In genomic region chr7:128020161-128020560, GRCh38 we compare ENCODE assay signal across 9 cellular contexts. TPM values are rescaled to one million over a fixed set of nuclear protein-coding genes. Genes with fewer than 3 reads are reported as not detected.
DNase-seq lines count a peak whose midpoint lies in the region; ATAC-seq and TF ChIP-seq lines count a peak whose summit lies in the region.
"Had no signal": no experiment of that assay in that cellular context is flagged by ENCODE, and none has a peak within 500 bp of the region (broad histone marks: within the 10 kb centered on the region; RNA-seq: fewer than 3 reads in every experiment).

No MANE protein-coding gene starts in this region.

- H3K4me1 ChIP-seq in CD4-positive, alpha-beta memory T cell (ENCODE audit: insufficient read depth, low read length), result no peaks in the 10 kb centered on the region
- H3K4me1 ChIP-seq: SJSA1 had no signal

- ATAC-seq in GM19351 (IDR thresholded peaks at IDR 0.05; ENCODE audit: unreplicated experiment), result no peak
- ATAC-seq: lower lobe of right lung had no signal

- CTCF ChIA-PET in activated naive CD4-positive, alpha-beta T cell treated with anti-CD3 and anti-CD28 coated beads for 36 hours (lab: Charles Lee), result interaction anchor here (1.1 to 1.6 kb wide), 5 partner anchors 21 to 312 kb away, joined by 3 to 6 read pairs (median 3); no protein-coding TSS in a partner anchor
- CTCF ChIA-PET in CD4-positive, alpha-beta memory T cell (lab: Charles Lee; ENCODE audit: partially characterized antibody), result no interaction called here

- H3K4me1 Mint-ChIP-seq in HFFc6 (ENCODE audit: low read depth) (peaks cover 47% of the 10 kb centered on the region), mesothelial cell of epicardium (peaks cover 9% of the 10 kb centered on the region)
- H3K4me1 Mint-ChIP-seq in activated naive CD4-positive, alpha-beta T cell treated with anti-CD3 and anti-CD28 coated beads for 36 hours (ENCODE audit: low read depth), result peaks cover 7% of the 10 kb centered on the region
- H3K4me1 Mint-ChIP-seq in CD4-positive, alpha-beta memory T cell, result peaks cover 0 to 4% (median 0%) of the 10 kb centered on the region in 4 donors

- H3K9me3 Mint-ChIP-seq in HFFc6 (no peaks in the 10 kb centered on the region), mesothelial cell of epicardium (no peaks in the 10 kb centered on the region)
- no peaks in the 10 kb centered on the region for H3K9me3 Mint-ChIP-seq in activated naive CD4-positive, alpha-beta T cell treated with anti-CD3 and anti-CD28 coated beads for 36 hours
- no peaks in the 10 kb centered on the region for H3K9me3 Mint-ChIP-seq in CD4-positive, alpha-beta memory T cell

- H3K4me3 Mint-ChIP-seq in HFFc6, result no peak overlapping the region
- no peak overlapping the region for H3K4me3 Mint-ChIP-seq in activated naive CD4-positive, alpha-beta T cell treated with anti-CD3 and anti-CD28 coated beads for 36 hours
- H3K4me3 Mint-ChIP-seq in mesothelial cell of epicardium, result no peak overlapping the region
- H3K4me3 Mint-ChIP-seq in CD4-positive, alpha-beta memory T cell, result no peak overlapping the region

- no peaks in the 10 kb centered on the region for H3K27me3 ChIP-seq in CD4-positive, alpha-beta memory T cell (ENCODE audit: insufficient read depth, low read length)
- H3K27me3 ChIP-seq: SJSA1 had no signal

- H3K9me3 ChIP-seq in CD4-positive, alpha-beta memory T cell (ENCODE audit: control insufficient read depth in 1 of 2, low read length in 2 of 2), result no peaks in the 10 kb centered on the region
- H3K9me3 ChIP-seq: lower lobe of right lung, SJSA1 had no signal

- H3K27ac ChIP-seq in CD4-positive, alpha-beta memory T cell (ENCODE audit: low read depth, low read length), result no peak overlapping the region
- H3K27ac ChIP-seq: lower lobe of right lung, SJSA1 had no signal

- H3K36me3 Mint-ChIP-seq in HFFc6 (ENCODE audit: low read depth) (no peaks in the 10 kb centered on the region; the same call in 1 of the 2 replicates), mesothelial cell of epicardium (peaks cover 4% of the 10 kb centered on the region)
- H3K36me3 Mint-ChIP-seq in activated naive CD4-positive, alpha-beta T cell treated with anti-CD3 and anti-CD28 coated beads for 36 hours (ENCODE audit: low read depth), result peaks cover 23% of the 10 kb centered on the region
- peaks cover 36 to 60% of the 10 kb centered on the region in 2 donors for H3K36me3 Mint-ChIP-seq in CD4-positive, alpha-beta memory T cell

- peaks cover 2% of the 10 kb centered on the region; the same call in 1 of the 2 replicates for H3K27me3 Mint-ChIP-seq in HFFc6 (ENCODE audit: insufficient read depth)
- no peaks in the 10 kb centered on the region for H3K27me3 Mint-ChIP-seq in activated naive CD4-positive, alpha-beta T cell treated with anti-CD3 and anti-CD28 coated beads for 36 hours (ENCODE audit: low read depth)
- no peaks in the 10 kb centered on the region for H3K27me3 Mint-ChIP-seq in mesothelial cell of epicardium (ENCODE audit: low read depth)
- no peaks in the 10 kb centered on the region for H3K27me3 Mint-ChIP-seq in CD4-positive, alpha-beta memory T cell

- H3K36me3 ChIP-seq in CD4-positive, alpha-beta memory T cell (ENCODE audit: insufficient read depth, low read length), result no peaks in the 10 kb centered on the region
- H3K36me3 ChIP-seq: lower lobe of right lung had no signal

- intact Hi-C loops in activated naive CD4-positive, alpha-beta T cell treated with anti-CD3 and anti-CD28 coated beads for 36 hours (cut with micrococcal nuclease), result no loop called here
- intact Hi-C loops in CD4-positive, alpha-beta memory T cell (cut with micrococcal nuclease), result no loop called here
- intact Hi-C loops in head of caudate nucleus (cut with DNase I), result loop anchor here (10.0 kb wide), 2 partner anchors 75 to 305 kb away; no protein-coding TSS in a partner anchor

- peak overlapping the region; percentile 49; the same call in 1 of the 2 replicates for H3K27ac Mint-ChIP-seq in HFFc6
- no peak overlapping the region for H3K27ac Mint-ChIP-seq in activated naive CD4-positive, alpha-beta T cell treated with anti-CD3 and anti-CD28 coated beads for 36 hours
- no peak overlapping the region for H3K27ac Mint-ChIP-seq in mesothelial cell of epicardium
- no peak overlapping the region for H3K27ac Mint-ChIP-seq in CD4-positive, alpha-beta memory T cell

- POLR2A ChIA-PET in CD4-positive, alpha-beta memory T cell (lab: Charles Lee; ENCODE audit: partially characterized antibody), result no interaction called here

- TF ChIP-seq CTCF in HFFc6 (IDR thresholded peaks at IDR 0.05), result peak; percentile 79
- peak; percentile 64 for TF ChIP-seq CTCF in mesothelial cell of epicardium (IDR thresholded peaks at IDR 0.05; ENCODE audit: unreplicated experiment)

- peak; percentile 22 for DNase-seq in ELR (ENCODE audit: low read depth)
- no peak for DNase-seq in HFFc6
- DNase-seq in activated naive CD4-positive, alpha-beta T cell treated with anti-CD3 and anti-CD28 coated beads for 36 hours, result peak; percentile 44
- DNase-seq in mesothelial cell of epicardium (ENCODE audit: low spot score in 2 of 2, unreplicated experiment in 2 of 2), result no peak
- DNase-seq in CD4-positive, alpha-beta memory T cell, result no peak
- DNase-seq in head of caudate nucleus, result no peak
- DNase-seq: lower lobe of right lung had no signal

- no peak overlapping the region for H3K4me3 ChIP-seq in CD4-positive, alpha-beta memory T cell (ENCODE audit: low read length in 2 of 2)
- H3K4me3 ChIP-seq: lower lobe of right lung, SJSA1 had no signal

RNA-seq across cellular contexts. Expression of gene LRRC4, which starts 11.1 kb away (rescaled TPM):
- 1 to 10 TPM; 1.1 to 2.3 (median 1.5) TPM for total RNA-seq in HFFc6 (2021; fragmentation: NEBNext Ultra II Directional; extraction: Animal tissue kit (Norgen Biotek cat#: 25700))
- 1 to 10 TPM in 1 of 2 experiments, under 1 TPM in 1; 0.74 to 1.3 TPM for total RNA-seq in activated naive CD4-positive, alpha-beta T cell treated with anti-CD3 and anti-CD28 coated beads for 36 hours
- 2.3 to 3.2 TPM (median 2.9 TPM) in 3 replicates for total RNA-seq in mesothelial cell of epicardium
- not detected for total RNA-seq in CD4-positive, alpha-beta memory T cell
- not detected for polyA plus RNA-seq in CD4-positive, alpha-beta memory T cell

Comparison
In these comparisons a context has a peak if more than half of its experiments do, and no peak if none do; other contexts are left out.
1. DNase-seq: peak in ELR (single experiment) and activated naive CD4-positive, alpha-beta T cell treated with anti-CD3 and anti-CD28 coated beads for 36 hours (single experiment); none in HFFc6 (single experiment), mesothelial cell of epicardium (0 of 2), CD4-positive, alpha-beta memory T cell (0 of 5) and head of caudate nucleus (0 of 42).